In genomic region chr12:14614704-14615121, GRCh38 we compare ENCODE assay signal across 12 cellular contexts.
A peak's percentile ranks its signal among the peaks of the same experiment; 100 is the strongest.
DNase-seq lines count a peak whose midpoint lies in the region; ATAC-seq lines count a peak whose summit lies in the region.
"Had no signal": no experiment of that assay in that cellular context is flagged by ENCODE, and none has a peak within 500 bp of the region (broad histone marks: within the 10 kb centered on the region; RNA-seq: fewer than 3 reads in every experiment).

No MANE protein-coding gene starts in this region.

- H3K27ac ChIP-seq in BLaER1: peak overlapping the region; percentile 66

- no peaks in the 10 kb centered on the region for H3K27me3 ChIP-seq in BLaER1

- peak; percentile 12 for DNase-seq in SKM-1 (lab: John Stamatoyannopoulos, UW; ENCODE audit: unreplicated experiment)
- no peak for DNase-seq in activated CD4-positive, alpha-beta T cell treated with anti-CD3 and anti-CD28 coated beads for 1 hour
- DNase-seq in DMS153 (lab: John Stamatoyannopoulos, UW): no peak
- no peak for DNase-seq in HK-2 (ENCODE audit: unreplicated experiment)
- no peak for DNase-seq in activated CD8-positive, alpha-beta memory T cell treated with anti-CD3 and anti-CD28 coated beads, Interleukin-2, amount 50 U/mL, for 4 hours
- DNase-seq: activated CD8-positive, alpha-beta T cell treated with anti-CD3 and anti-CD28 coated beads, Interleukin-2, amount 10 ng/mL, durations not matched to agents 7 days and 5 days; dermis blood vessel endothelial cell; HCEC 1CT; NCI-H510A had no signal

- H3K4me3 ChIP-seq in BLaER1: peak overlapping the region; percentile 4; the same call in 1 of the 2 replicates

- no peaks in the 10 kb centered on the region for H3K36me3 ChIP-seq in BLaER1

- peaks cover 36% of the 10 kb centered on the region for H3K4me1 ChIP-seq in BLaER1

- peak; percentile 46 for ATAC-seq in GM19452 (IDR thresholded peaks at IDR 0.05; ENCODE audit: unreplicated experiment)
- peak; percentile 36 for ATAC-seq in HG03139 (IDR thresholded peaks at IDR 0.05; ENCODE audit: unreplicated experiment)
- ATAC-seq: activated CD8-positive, alpha-beta T cell treated with anti-CD3 and anti-CD28 coated beads, Interleukin-2, amount 10 ng/mL, durations not matched to agents 7 days and 5 days had no signal

- no peak overlapping the region; the same call in 1 of the 2 replicates for H3K9ac ChIP-seq in BLaER1

- no peaks in the 10 kb centered on the region for H4K20me1 ChIP-seq in BLaER1

- peaks cover 32% of the 10 kb centered on the region for H3K9me3 ChIP-seq in BLaER1

- H3K4me2 ChIP-seq in BLaER1: peak overlapping the region; percentile 75
